Comparison of ENCODE assay signal across 1 cellular context in genomic region chr16:57802635-57803412, GRCh38.
TF ChIP-seq lines count a peak whose summit lies in the region.

No MANE protein-coding gene starts in this region.

TF ChIP-seq in HepG2, 621 proteins besides CTCF, POLR2A, EP300 and RAD21 (continued from another document and continues in another):
- TF ChIP-seq EEA1 (CRISPR knock-in tag; IDR thresholded peaks at IDR 0.05; ENCODE audit: borderline replicate concordance) = 0 out of 2 replicates have a peak, but pooled peaks have one; percentile 38
- TF ChIP-seq WIZ (CRISPR knock-in tag; IDR thresholded peaks at IDR 0.05) = peak; percentile 89; the same call in 1 of the 2 replicates
- TF ChIP-seq ZBTB39 (CRISPR knock-in tag; IDR thresholded peaks at IDR 0.05) = peak; percentile 92
- no peak for TF ChIP-seq ZFP36L1 (CRISPR knock-in tag; IDR thresholded peaks at IDR 0.05)
- 0 out of 2 replicates have a peak, but pooled peaks have one; percentile 6 for TF ChIP-seq SMAD3 (CRISPR knock-in tag; IDR thresholded peaks at IDR 0.05)
- TF ChIP-seq ZNF121 (CRISPR knock-in tag; IDR thresholded peaks at IDR 0.05) = 0 out of 2 replicates have a peak, but pooled peaks have one; percentile 23
- TF ChIP-seq CHCHD3 (CRISPR knock-in tag; IDR thresholded peaks at IDR 0.05) = no peak; the same call in 1 of the 2 replicates
- TF ChIP-seq JDP2 (CRISPR knock-in tag; IDR thresholded peaks at IDR 0.05; ENCODE audit: borderline replicate concordance) = peak; percentile 93
- no peak for TF ChIP-seq ZNF33A (CRISPR knock-in tag; IDR thresholded peaks at IDR 0.05; ENCODE audit: borderline replicate concordance)
- peak; percentile 79 for TF ChIP-seq FOXO1 (CRISPR knock-in tag; IDR thresholded peaks at IDR 0.05)
- no peak; the same call in none of the 2 replicates for TF ChIP-seq HES4 (CRISPR knock-in tag; IDR thresholded peaks at IDR 0.05; ENCODE audit: borderline replicate concordance)
- peak; percentile 89; the same call in 1 of the 2 replicates for TF ChIP-seq ZNF230 (CRISPR knock-in tag; IDR thresholded peaks at IDR 0.05)
- no peak for TF ChIP-seq KAT7 (CRISPR knock-in tag; IDR thresholded peaks at IDR 0.05; ENCODE audit: borderline replicate concordance)
- TF ChIP-seq PRDM4 (CRISPR knock-in tag; IDR thresholded peaks at IDR 0.05; ENCODE audit: borderline replicate concordance) = no peak
- TF ChIP-seq BCLAF1 (IDR thresholded peaks at IDR 0.05) = no peak
- 0 out of 2 replicates have a peak, but pooled peaks have one; percentile 19 for TF ChIP-seq ZBTB42 (CRISPR knock-in tag; IDR thresholded peaks at IDR 0.05)
- TF ChIP-seq ETS1 (CRISPR knock-in tag; IDR thresholded peaks at IDR 0.05) = peak; percentile 88; the same call in 1 of the 2 replicates
- peak; percentile 94 for TF ChIP-seq MTERF4 (CRISPR knock-in tag; IDR thresholded peaks at IDR 0.05)
- peak; percentile 44 for TF ChIP-seq AGO1 (IDR thresholded peaks at IDR 0.05; ENCODE audit: low read depth, low read length, poor library complexity, severe bottlenecking)
- peak; percentile 90 for TF ChIP-seq TBX2 (CRISPR knock-in tag; IDR thresholded peaks at IDR 0.05; ENCODE audit: borderline replicate concordance)
- TF ChIP-seq HDAC1 (CRISPR knock-in tag; IDR thresholded peaks at IDR 0.05) = peak; percentile 93
- TF ChIP-seq NFIC (IDR thresholded peaks at IDR 0.05; ENCODE audit: low read length) = no peak
- TF ChIP-seq HDAC6 (IDR thresholded peaks at IDR 0.05; ENCODE audit: low read depth, low read length) = no peak
- TF ChIP-seq ZMAT5 (CRISPR knock-in tag; IDR thresholded peaks at IDR 0.05; ENCODE audit: borderline replicate concordance, low read depth) = no peak
- peak; percentile 67 for TF ChIP-seq FOXP4 (CRISPR knock-in tag; IDR thresholded peaks at IDR 0.05)
- TF ChIP-seq HNF1B (CRISPR knock-in tag; IDR thresholded peaks at IDR 0.05) = peak; percentile 86
- no peak; the same call in 1 of the 2 replicates for TF ChIP-seq ZBTB46 (CRISPR knock-in tag; IDR thresholded peaks at IDR 0.05; ENCODE audit: borderline replicate concordance)
- peak; percentile 82 for TF ChIP-seq UBTF (CRISPR knock-in tag; IDR thresholded peaks at IDR 0.05)
- 0 out of 2 replicates have a peak, but pooled peaks have one; percentile 77 for TF ChIP-seq ZNF10 (CRISPR knock-in tag; IDR thresholded peaks at IDR 0.05; ENCODE audit: borderline replicate concordance, low read depth)
- no peak for TF ChIP-seq STAG1 (CRISPR knock-in tag; IDR thresholded peaks at IDR 0.05)
- TF ChIP-seq ZZZ3 (CRISPR knock-in tag; IDR thresholded peaks at IDR 0.05; ENCODE audit: borderline replicate concordance) = peak; percentile 3; the same call in 1 of the 2 replicates
- TF ChIP-seq HINFP (CRISPR knock-in tag; IDR thresholded peaks at IDR 0.05; ENCODE audit: low read depth) = 0 out of 2 replicates have a peak, but pooled peaks have one; percentile 76
- peak; percentile 97; the same call in 1 of the 2 replicates for TF ChIP-seq ZNF232 (CRISPR knock-in tag; IDR thresholded peaks at IDR 0.05; ENCODE audit: borderline replicate concordance)
- TF ChIP-seq ZSCAN21 (CRISPR knock-in tag; IDR thresholded peaks at IDR 0.05; ENCODE audit: borderline replicate concordance) = peak; percentile 87; the same call in 1 of the 2 replicates
- TF ChIP-seq TFAP4 (IDR thresholded peaks at IDR 0.05; ENCODE audit: borderline replicate concordance, low read depth) = no peak; the same call in 1 of the 2 replicates
